Comparison of ENCODE assay signal across 14 cellular contexts in genomic region chr11:85096939-85097338, GRCh38.
DNase-seq lines count a peak whose midpoint lies in the region; ATAC-seq, FAIRE-seq and TF ChIP-seq lines count a peak whose summit lies in the region.
"Had no signal": no experiment of that assay in that cellular context is flagged by ENCODE, and none has a peak within 500 bp of the region (broad histone marks: within the 10 kb centered on the region; RNA-seq: fewer than 3 reads in every experiment).

No MANE protein-coding gene starts in this region.

- peak; percentile 23 for FAIRE-seq in GM19239 (lab: Jason Lieb, UNC)

- ATAC-seq in HG02678 (IDR thresholded peaks at IDR 0.05; ENCODE audit: unreplicated experiment), result peak; percentile 59

- H3K9me3 Mint-ChIP-seq in neural crest cell, result peaks cover 3% of the 10 kb centered on the region

- H3F3A ChIP-seq in MM.1S (ENCODE audit: insufficient read depth, low read length) (no peaks in the 10 kb centered on the region), smooth muscle cell (ENCODE audit: low read depth) (no peaks in the 10 kb centered on the region)

- H3K27ac ChIP-seq in MM.1S (ENCODE audit: low read length), result no peak overlapping the region
- no peak overlapping the region for H3K27ac ChIP-seq in smooth muscle cell (ENCODE audit: low read depth)
- H3K27ac ChIP-seq: tibial artery, VCaP had no signal

- H3K4me2 ChIP-seq in MM.1S (ENCODE audit: low read depth, low read length) (peak overlapping the region; percentile 32; the same call in 1 of the 2 replicates), smooth muscle cell (no peak overlapping the region)

- no peaks in the 10 kb centered on the region for H3K79me2 ChIP-seq in MM.1S (ENCODE audit: low read length)
- no peaks in the 10 kb centered on the region for H3K79me2 ChIP-seq in smooth muscle cell (ENCODE audit: low read depth)

- H3K4me1 Mint-ChIP-seq in neural crest cell, result no peaks in the 10 kb centered on the region
- H3K4me1 Mint-ChIP-seq: CD8-positive, alpha-beta memory T cell had no signal

- no peaks in the 10 kb centered on the region for H3K36me3 ChIP-seq in MM.1S (replicated peaks; ENCODE audit: insufficient read depth, low read length)
- no peaks in the 10 kb centered on the region for H3K36me3 ChIP-seq in smooth muscle cell (ENCODE audit: low read depth)
- H3K36me3 ChIP-seq: tibial artery had no signal

- WGBS in smooth muscle cell (ENCODE audit: low lambda C conversion rate), result 96% methylated on average over 6 of the region's 6 CpGs

- no peaks in the 10 kb centered on the region for H3K27me3 ChIP-seq in MM.1S (replicated peaks; ENCODE audit: insufficient read depth, low read length)
- no peaks in the 10 kb centered on the region for H3K27me3 ChIP-seq in smooth muscle cell (ENCODE audit: low read depth)
- H3K27me3 ChIP-seq: tibial artery had no signal

- H3K27me3 Mint-ChIP-seq in neural crest cell (ENCODE audit: low read depth), result no peaks in the 10 kb centered on the region
- H3K27me3 Mint-ChIP-seq: activated naive CD8-positive, alpha-beta T cell treated with anti-CD3 and anti-CD28 coated beads, Interleukin-2, amount 10 ng/mL, durations not matched to agents 7 days and 5 days; CD8-positive, alpha-beta memory T cell had no signal

- H2AFZ ChIP-seq in MM.1S (ENCODE audit: low read length) (0 out of 2 replicates have a peak overlapping the region, but pooled peaks have one; percentile 0), smooth muscle cell (ENCODE audit: low read depth) (no peak overlapping the region)

- H3K9me3 ChIP-seq in MM.1S (replicated peaks; ENCODE audit: insufficient read depth, low read length), result no peaks in the 10 kb centered on the region
- no peaks in the 10 kb centered on the region for H3K9me3 ChIP-seq in smooth muscle cell (replicated peaks; ENCODE audit: low read depth)
- H3K9me3 ChIP-seq: tibial artery had no signal

- H4K20me1 ChIP-seq in MM.1S (ENCODE audit: insufficient read depth, low read length), result no peaks in the 10 kb centered on the region
- no peaks in the 10 kb centered on the region for H4K20me1 ChIP-seq in smooth muscle cell (ENCODE audit: low read depth)

- no peaks in the 10 kb centered on the region for H3K9me2 ChIP-seq in MM.1S (replicated peaks; ENCODE audit: insufficient read depth, low read length)

- H3K4me3 ChIP-seq in MM.1S (ENCODE audit: low read length) (no peak overlapping the region), smooth muscle cell (no peak overlapping the region)
- H3K4me3 ChIP-seq: tibial artery had no signal

- TF ChIP-seq CTCF in MM.1S (IDR thresholded peaks at IDR 0.05; ENCODE audit: low read length), result no peak
- no peak for TF ChIP-seq CTCF in neural crest cell (conservative IDR thresholded peaks at IDR 0.05)
- no peak for TF ChIP-seq CTCF in smooth muscle cell (IDR thresholded peaks at IDR 0.05; ENCODE audit: borderline replicate concordance, insufficient read depth, poor library complexity, severe bottlenecking)

- H3K4me1 ChIP-seq in MM.1S (ENCODE audit: low read length) (peaks cover 22% of the 10 kb centered on the region), smooth muscle cell (ENCODE audit: low read depth) (no peaks in the 10 kb centered on the region)

- no peak for DNase-seq in GM19239 (ENCODE audit: insufficient read length, low spot score)
- DNase-seq in MM.1S, result peak; percentile 51
- no peak for DNase-seq in neural crest cell (ENCODE audit: low read depth, low spot score)
- DNase-seq in NCI-H524 (lab: John Stamatoyannopoulos, UW), result no peak
- DNase-seq in smooth muscle cell (lab: John Stamatoyannopoulos, UW; ENCODE audit: unreplicated experiment), result no peak
- DNase-seq in NCI-H187 treated with DMSO at 0.1 percent for 48 hours (lab: John Stamatoyannopoulos, UW), result no peak
- DNase-seq: activated CD8-positive, alpha-beta memory T cell treated with anti-CD3 and anti-CD28 coated beads, Interleukin-2, amount 50 U/mL, for 4 hours; activated naive CD8-positive, alpha-beta T cell treated with anti-CD3 and anti-CD28 coated beads, Interleukin-2, amount 10 ng/mL, durations not matched to agents 7 days and 5 days; CD8-positive, alpha-beta memory T cell; mammary epithelial cell; NCI-H1092 treated with DMSO at 0.1 percent for 48 hours; tibial artery had no signal

- H3K4me3 Mint-ChIP-seq in neural crest cell, result no peak overlapping the region
- H3K4me3 Mint-ChIP-seq: activated naive CD8-positive, alpha-beta T cell treated with anti-CD3 and anti-CD28 coated beads, Interleukin-2, amount 10 ng/mL, durations not matched to agents 7 days and 5 days; CD8-positive, alpha-beta memory T cell had no signal

- H3K27ac Mint-ChIP-seq in neural crest cell (ENCODE audit: unreplicated experiment), result peak overlapping the region; percentile 45
- H3K27ac Mint-ChIP-seq: activated naive CD8-positive, alpha-beta T cell treated with anti-CD3 and anti-CD28 coated beads, Interleukin-2, amount 10 ng/mL, durations not matched to agents 7 days and 5 days; CD8-positive, alpha-beta memory T cell had no signal

- H3K36me3 Mint-ChIP-seq in neural crest cell (ENCODE audit: low read depth), result no peaks in the 10 kb centered on the region
- H3K36me3 Mint-ChIP-seq: activated naive CD8-positive, alpha-beta T cell treated with anti-CD3 and anti-CD28 coated beads, Interleukin-2, amount 10 ng/mL, durations not matched to agents 7 days and 5 days had no signal

- H3K9ac ChIP-seq in MM.1S (ENCODE audit: low read length), result no peak overlapping the region
- no peak overlapping the region for H3K9ac ChIP-seq in smooth muscle cell (ENCODE audit: low read depth)
